ENCODE assay signal across 19 cellular contexts in genomic region chr4:101089168-101089567, GRCh38.
"Had no signal": no experiment of that assay in that cellular context is flagged by ENCODE, and none has a peak within 500 bp of the region (broad histone marks: within the 10 kb centered on the region; RNA-seq: fewer than 3 reads in every experiment).

No MANE protein-coding gene starts in this region.

- H3K4me3 Mint-ChIP-seq: activated CD4-positive, alpha-beta T cell treated with anti-CD3 and anti-CD28 coated beads, Interleukin-2, amount 10 ng/mL, durations not matched to agents 7 days and 5 days; activated naive CD8-positive, alpha-beta T cell treated with anti-CD3 and anti-CD28 coated beads, Interleukin-2, amount 10 ng/mL, durations not matched to agents 7 days and 5 days; neural crest cell; stimulated activated naive CD8-positive, alpha-beta T cell treated with anti-CD3 and anti-CD28 coated beads, Interleukin-15, Interleukin-2, amounts not matched to agents 100 ng/mL and 50 ng/mL, for 24 hours had no signal

- H3K27ac ChIP-seq: brain microvascular endothelial cell, foreskin keratinocyte, pancreas, upper lobe of left lung had no signal

- DNase-seq: activated CD4-positive, alpha-beta T cell treated with anti-CD3 and anti-CD28 coated beads, Interleukin-2, amount 10 ng/mL, durations not matched to agents 7 days and 5 days; activated CD4-positive, CD25-positive, alpha-beta regulatory T cell; activated CD8-positive, alpha-beta memory T cell treated with anti-CD3 and anti-CD28 coated beads, Interleukin-2, amount 50 U/mL, for 48 hours; activated naive CD4-positive, alpha-beta T cell; activated naive CD8-positive, alpha-beta T cell treated with anti-CD3 and anti-CD28 coated beads, Interleukin-2, amount 10 ng/mL, durations not matched to agents 7 days and 5 days; brain microvascular endothelial cell; cortex of kidney; effector CD4-positive, alpha-beta T cell; foreskin keratinocyte; glutamatergic neuron; hypothalamus; kidney glomerular epithelial cell; pancreas; T-helper 1 cell; T1000; upper lobe of left lung had no signal

- H3K4me1 ChIP-seq: foreskin keratinocyte, pancreas had no signal

- H3K36me3 ChIP-seq: pancreas had no signal

- H3K4me3 ChIP-seq: pancreas, upper lobe of left lung had no signal

- ATAC-seq: foreskin keratinocyte, pancreas, sciatic nerve had no signal

- H3K27me3 ChIP-seq: brain microvascular endothelial cell, foreskin keratinocyte, pancreas, upper lobe of left lung had no signal

- H3K27me3 Mint-ChIP-seq: activated CD4-positive, alpha-beta T cell treated with anti-CD3 and anti-CD28 coated beads, Interleukin-2, amount 10 ng/mL, durations not matched to agents 7 days and 5 days; activated naive CD8-positive, alpha-beta T cell treated with anti-CD3 and anti-CD28 coated beads, Interleukin-2, amount 10 ng/mL, durations not matched to agents 7 days and 5 days; stimulated activated naive CD8-positive, alpha-beta T cell treated with anti-CD3 and anti-CD28 coated beads, Interleukin-15, Interleukin-2, amounts not matched to agents 100 ng/mL and 50 ng/mL, for 24 hours had no signal

- H3K9me3 Mint-ChIP-seq: neural crest cell; stimulated activated naive CD8-positive, alpha-beta T cell treated with anti-CD3 and anti-CD28 coated beads, Interleukin-15, Interleukin-2, amounts not matched to agents 100 ng/mL and 50 ng/mL, for 24 hours had no signal

- H3K9me3 ChIP-seq: pancreas, upper lobe of left lung had no signal

- H3K4me1 Mint-ChIP-seq: activated CD4-positive, alpha-beta T cell treated with anti-CD3 and anti-CD28 coated beads, Interleukin-2, amount 10 ng/mL, durations not matched to agents 7 days and 5 days; activated naive CD8-positive, alpha-beta T cell treated with anti-CD3 and anti-CD28 coated beads, Interleukin-2, amount 10 ng/mL, durations not matched to agents 7 days and 5 days; neural crest cell had no signal

- H3K27ac Mint-ChIP-seq: activated CD4-positive, alpha-beta T cell treated with anti-CD3 and anti-CD28 coated beads, Interleukin-2, amount 10 ng/mL, durations not matched to agents 7 days and 5 days; activated naive CD8-positive, alpha-beta T cell treated with anti-CD3 and anti-CD28 coated beads, Interleukin-2, amount 10 ng/mL, durations not matched to agents 7 days and 5 days; stimulated activated naive CD8-positive, alpha-beta T cell treated with anti-CD3 and anti-CD28 coated beads, Interleukin-15, Interleukin-2, amounts not matched to agents 100 ng/mL and 50 ng/mL, for 24 hours had no signal
